In genomic region chr16:46689492-46690280, GRCh38 we compare ENCODE assay signal across 8 cellular contexts. TPM values are rescaled to one million over a fixed set of nuclear protein-coding genes. Genes with fewer than 3 reads are reported as not detected.
A peak's percentile ranks its signal among the peaks of the same experiment; 100 is the strongest.
DNase-seq lines count a peak whose midpoint lies in the region; FAIRE-seq and TF ChIP-seq lines count a peak whose summit lies in the region.

A gene with protein sequence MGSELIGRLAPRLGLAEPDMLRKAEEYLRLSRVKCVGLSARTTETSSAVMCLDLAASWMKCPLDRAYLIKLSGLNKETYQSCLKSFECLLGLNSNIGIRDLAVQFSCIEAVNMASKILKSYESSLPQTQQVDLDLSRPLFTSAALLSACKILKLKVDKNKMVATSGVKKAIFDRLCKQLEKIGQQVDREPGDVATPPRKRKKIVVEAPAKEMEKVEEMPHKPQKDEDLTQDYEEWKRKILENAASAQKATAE (plus strand): TSS chr16:46689659. CDS start chr16:46689706, 47 bp downstream.

- no peaks in the 10 kb centered on the region for H3K9me3 Mint-ChIP-seq in neural progenitor cell

- H3K4me3 ChIP-seq in Loucy (ENCODE audit: low read length, poor library complexity, severe bottlenecking) (peak within 1 kb of the TSS; percentile 92), foreskin fibroblast (ENCODE audit: low read depth in 1 of 2, low read length in 2 of 2) (peak within 1 kb of the TSS; percentile 70 to 93), neural progenitor cell (peak within 1 kb of the TSS; percentile 73)

- H3K9me3 ChIP-seq in Loucy (ENCODE audit: insufficient read depth, low read depth, low read length) (no peaks in the 10 kb centered on the region), neural progenitor cell (ENCODE audit: low read depth) (no peaks in the 10 kb centered on the region)

- peaks cover 46% of the 10 kb centered on the region for H3K4me1 Mint-ChIP-seq in neural progenitor cell

- TF ChIP-seq CTCF in Loucy (conservative IDR thresholded peaks at IDR 0.05; ENCODE audit: low read length) = peak; percentile 66
- TF ChIP-seq CTCF in foreskin fibroblast (IDR thresholded peaks at IDR 0.05; ENCODE audit: low read depth, low read length) = peak; percentile 62
- TF ChIP-seq CTCF in neural progenitor cell (IDR thresholded peaks at IDR 0.05) = peak; percentile 60

- H3K9me2 ChIP-seq in Loucy (replicated peaks; ENCODE audit: low read depth, low read length) = no peaks in the 10 kb centered on the region

- H3K9ac ChIP-seq in Loucy (ENCODE audit: low read depth, low read length, poor library complexity, severe bottlenecking) (peak within 1 kb of the TSS; percentile 89), neural progenitor cell (peak within 1 kb of the TSS; percentile 88)

- H3K27ac ChIP-seq in neural progenitor cell = peak within 1 kb of the TSS; percentile 82

- H2AFZ ChIP-seq in Loucy (ENCODE audit: low read length) (peak within 1 kb of the TSS; percentile 94), neural progenitor cell (replicated peaks) (peak within 1 kb of the TSS; percentile 85)

- H3K4me2 ChIP-seq in Loucy (ENCODE audit: low read depth, low read length, poor library complexity, severe bottlenecking) (peak within 1 kb of the TSS; percentile 98), neural progenitor cell (peak within 1 kb of the TSS; percentile 92)

- no peak within 1 kb of the TSS for H3K4me3 Mint-ChIP-seq in neural progenitor cell

- H3K27me3 Mint-ChIP-seq in neural progenitor cell (ENCODE audit: insufficient read depth, low read depth) = peaks cover 2% of the 10 kb centered on the region

- H3F3A ChIP-seq in Loucy (ENCODE audit: low read depth) (no peaks in the 10 kb centered on the region), neural progenitor cell (ENCODE audit: low read depth) (peaks cover 36% of the 10 kb centered on the region)

- H3K79me2 ChIP-seq in Loucy (ENCODE audit: insufficient read depth, low read length) (peaks cover 73% of the 10 kb centered on the region), neural progenitor cell (ENCODE audit: low read depth) (peaks cover 83% of the 10 kb centered on the region)

- no peaks in the 10 kb centered on the region for H3K27me3 ChIP-seq in Loucy (ENCODE audit: insufficient read depth, low read length, poor library complexity, severe bottlenecking)
- no peaks in the 10 kb centered on the region for H3K27me3 ChIP-seq in neural progenitor cell

- H3K4me1 ChIP-seq in Loucy (ENCODE audit: insufficient read depth, low read length, poor library complexity, severe bottlenecking) (peaks cover 48% of the 10 kb centered on the region), neural progenitor cell (peaks cover 31% of the 10 kb centered on the region)

- peaks cover 18% of the 10 kb centered on the region for H3K36me3 Mint-ChIP-seq in neural progenitor cell

- TF ChIP-seq POLR2A in H54 (IDR thresholded peaks at IDR 0.05; ENCODE audit: low read depth, low read length) = peak; percentile 68

- peaks cover 68% of the 10 kb centered on the region for H4K20me1 ChIP-seq in Loucy (ENCODE audit: insufficient read depth, low read length, poor library complexity, severe bottlenecking)
- H4K20me1 ChIP-seq in neural progenitor cell (ENCODE audit: low read depth) = peaks cover 73% of the 10 kb centered on the region

- DNase-seq in H54 (ENCODE audit: insufficient read length, low spot score) (peak; percentile 85), SHP77 (lab: John Stamatoyannopoulos, UW) (peak; percentile 98 to 99), foreskin fibroblast (peak; percentile 92 to 98), neural progenitor cell (ENCODE audit: low spot score) (peak; percentile 98), stromal cell of bone marrow (ENCODE audit: low read depth) (peak; percentile 92)
- DNase-seq in activated effector memory CD4-positive, alpha-beta T cell treated with anti-CD3 and anti-CD28 coated beads, Interleukin-2, amount 50 U/mL, for 16 hours = peak; percentile 99

- peak within 1 kb of the TSS; percentile 94 for H3K27ac Mint-ChIP-seq in neural progenitor cell

- FAIRE-seq in G401.6 (lab: Jason Lieb, UNC) (peak; percentile 95), H54 (lab: Jason Lieb, UNC) (peak; percentile 92)

- H3K36me3 ChIP-seq in Loucy (ENCODE audit: insufficient read depth, low read length) (peaks cover 9% of the 10 kb centered on the region; the same call in 1 of the 2 replicates), neural progenitor cell (peaks cover 12% of the 10 kb centered on the region)

RNA-seq across cellular contexts. Expression of the gene that starts here (rescaled TPM):
- total RNA-seq in neural progenitor cell (ENCODE audit: low replicate concordance) = 95.3 and 122 TPM in 2 replicates

Comparison
In these comparisons a context has a peak if more than half of its experiments do, and no peak if none do; other contexts are left out.
1. Peak in every context shown above with its lines: DNase-seq, H3K4me3 ChIP-seq and H3K27ac ChIP-seq.